Comparison of ENCODE assay signal across 8 cellular contexts in genomic region chr17:39199673-39199985, GRCh38. TPM values are rescaled to one million over a fixed set of nuclear protein-coding genes. Genes with fewer than 3 reads are reported as not detected.
DNase-seq lines count a peak whose midpoint lies in the region; ATAC-seq and TF ChIP-seq lines count a peak whose summit lies in the region.

No MANE protein-coding gene starts in this region.

- peak overlapping the region; percentile 95 for H3K4me3 Mint-ChIP-seq in activated CD4-positive, alpha-beta memory T cell treated with anti-CD3 and anti-CD28 coated beads for 36 hours

- WGBS in smooth muscle cell (ENCODE audit: low lambda C conversion rate): 11% methylated on average over 14 of the region's 14 CpGs

- peak; percentile 2 for ATAC-seq in GM21360 (IDR thresholded peaks at IDR 0.05; ENCODE audit: unreplicated experiment)
- ATAC-seq in left ventricle myocardium superior: peak; percentile 17
- no peak for ATAC-seq in HG03442 (IDR thresholded peaks at IDR 0.05; ENCODE audit: unreplicated experiment)

- H3K27me3 ChIP-seq in ACC112 (ENCODE audit: insufficient read depth, low read length) (no peaks in the 10 kb centered on the region), smooth muscle cell (ENCODE audit: low read depth) (no peaks in the 10 kb centered on the region)

- H3K27ac ChIP-seq in ACC112 (ENCODE audit: low read depth, low read length): peak overlapping the region; percentile 90
- peak overlapping the region; percentile 99 for H3K27ac ChIP-seq in smooth muscle cell (ENCODE audit: low read depth)

- DNase-seq in activated CD4-positive, alpha-beta memory T cell treated with anti-CD3 and anti-CD28 coated beads for 36 hours: no peak
- no peak for DNase-seq in left ventricle myocardium superior
- DNase-seq in smooth muscle cell (lab: John Stamatoyannopoulos, UW; ENCODE audit: unreplicated experiment): no peak
- DNase-seq in middle frontal gyrus (ENCODE audit: extremely low spot score, low spot score): no peak
- DNase-seq in superior temporal gyrus (ENCODE audit: extremely low spot score): no peak

- peaks cover 59% of the 10 kb centered on the region for H3K4me1 Mint-ChIP-seq in activated CD4-positive, alpha-beta memory T cell treated with anti-CD3 and anti-CD28 coated beads for 36 hours (ENCODE audit: low read depth)

- H3K9me3 ChIP-seq in smooth muscle cell (replicated peaks; ENCODE audit: low read depth): no peaks in the 10 kb centered on the region

- TF ChIP-seq CTCF in smooth muscle cell (IDR thresholded peaks at IDR 0.05; ENCODE audit: borderline replicate concordance, insufficient read depth, poor library complexity, severe bottlenecking): no peak

- H3K79me2 ChIP-seq in ACC112 (ENCODE audit: control insufficient read depth, insufficient read depth, low read length, unreplicated experiment) (peaks cover 46% of the 10 kb centered on the region), smooth muscle cell (ENCODE audit: low read depth) (peaks cover 30% of the 10 kb centered on the region)

- peaks cover 27% of the 10 kb centered on the region for H3K36me3 ChIP-seq in ACC112 (ENCODE audit: insufficient read depth, low read length)
- H3K36me3 ChIP-seq in smooth muscle cell (ENCODE audit: low read depth): peaks cover 7% of the 10 kb centered on the region

- H3F3A ChIP-seq in smooth muscle cell (ENCODE audit: low read depth): peaks cover 29% of the 10 kb centered on the region

- peaks cover 40% of the 10 kb centered on the region for H3K36me3 Mint-ChIP-seq in activated CD4-positive, alpha-beta memory T cell treated with anti-CD3 and anti-CD28 coated beads for 36 hours

- peak overlapping the region; percentile 100 for H3K9ac ChIP-seq in smooth muscle cell (ENCODE audit: low read depth)

- peak overlapping the region; percentile 98 for H3K4me2 ChIP-seq in smooth muscle cell

- no peaks in the 10 kb centered on the region for H3K9me3 Mint-ChIP-seq in activated CD4-positive, alpha-beta memory T cell treated with anti-CD3 and anti-CD28 coated beads for 36 hours

- peaks cover 33% of the 10 kb centered on the region for H3K4me1 ChIP-seq in ACC112 (ENCODE audit: control insufficient read depth, insufficient read depth, low read length, unreplicated experiment)
- peaks cover 40% of the 10 kb centered on the region for H3K4me1 ChIP-seq in smooth muscle cell (ENCODE audit: low read depth)

- H3K4me3 ChIP-seq in ACC112 (ENCODE audit: low read depth, low read length): peak overlapping the region; percentile 84
- H3K4me3 ChIP-seq in smooth muscle cell: peak overlapping the region; percentile 91

- CTCF ChIA-PET in activated CD4-positive, alpha-beta memory T cell treated with anti-CD3 and anti-CD28 coated beads for 36 hours (lab: Charles Lee): interaction anchor here (0.6 to 14.9 kb wide), 8 partner anchors 25 to 328 kb away, joined by 3 to 580 read pairs (median 6); no protein-coding TSS in a partner anchor

- H3K27me3 Mint-ChIP-seq in activated CD4-positive, alpha-beta memory T cell treated with anti-CD3 and anti-CD28 coated beads for 36 hours: no peaks in the 10 kb centered on the region

- POLR2A ChIA-PET in activated CD4-positive, alpha-beta memory T cell treated with anti-CD3 and anti-CD28 coated beads for 36 hours (lab: Charles Lee): interaction anchor here (0.5 to 1.9 kb wide), 11 partner anchors 9 to 330 kb away, joined by 3 to 15 read pairs (median 5); partner anchors contain the start of genes CDK12, LASP1 and MED1

- H2AFZ ChIP-seq in ACC112 (ENCODE audit: low read length, unreplicated experiment) (peak overlapping the region; percentile 71), smooth muscle cell (ENCODE audit: low read depth) (peak overlapping the region; percentile 97)

- intact Hi-C loops in activated CD4-positive, alpha-beta memory T cell treated with anti-CD3 and anti-CD28 coated beads for 36 hours (cut with micrococcal nuclease): loop anchor here (5.0 kb wide), 1 partner anchor 47 kb away; the partner anchor contains the start of gene PLXDC1
- intact Hi-C loops in left ventricle myocardium superior (cut with micrococcal nuclease): no loop called here

- H3K27ac Mint-ChIP-seq in activated CD4-positive, alpha-beta memory T cell treated with anti-CD3 and anti-CD28 coated beads for 36 hours: peak overlapping the region; percentile 97

- peaks cover 36% of the 10 kb centered on the region for H4K20me1 ChIP-seq in smooth muscle cell (ENCODE audit: low read depth)

RNA-seq across cellular contexts. Expression of gene RPL19, which starts 0.5 kb away (rescaled TPM):
- total RNA-seq in activated CD4-positive, alpha-beta memory T cell treated with anti-CD3 and anti-CD28 coated beads for 36 hours: 1,000 to 10,000 TPM; 2,624 to 2,689 TPM
- 992 TPM for total RNA-seq in left ventricle myocardium superior
- total RNA-seq in smooth muscle cell: 2,264 and 2,675 TPM in 2 replicates
- polyA plus RNA-seq in smooth muscle cell: 818 and 934 TPM in 2 replicates

RNA-seq across cellular contexts. Expression of gene CACNB1, which starts 2.2 kb away (rescaled TPM):
- 10 to 100 TPM; 13.6 to 14.1 TPM for total RNA-seq in activated CD4-positive, alpha-beta memory T cell treated with anti-CD3 and anti-CD28 coated beads for 36 hours
- total RNA-seq in left ventricle myocardium superior (5.7 TPM), smooth muscle cell (4.3 and 9.2 TPM in 2 replicates)
- 7.1 and 18.8 TPM in 2 replicates for polyA plus RNA-seq in smooth muscle cell

RNA-seq across cellular contexts. Expression of gene STAC2, which starts 26.1 kb away (rescaled TPM):
- total RNA-seq in activated CD4-positive, alpha-beta memory T cell treated with anti-CD3 and anti-CD28 coated beads for 36 hours: not detected
- 0.62 TPM for total RNA-seq in left ventricle myocardium superior
- total RNA-seq in smooth muscle cell: 0.09 and 0.13 TPM in 2 replicates
- polyA plus RNA-seq in smooth muscle cell: 0.32 TPM in 1 of 2 replicates, not detected in the other

RNA-seq across cellular contexts. Expression of gene ARL5C, which starts 33.7 kb away (rescaled TPM):
- total RNA-seq in activated CD4-positive, alpha-beta memory T cell treated with anti-CD3 and anti-CD28 coated beads for 36 hours: not detected
- total RNA-seq in left ventricle myocardium superior: not detected
- total RNA-seq in smooth muscle cell: not detected in 2 replicates
- 0.38 TPM in 1 of 2 replicates, not detected in the other for polyA plus RNA-seq in smooth muscle cell

RNA-seq across cellular contexts. Expression of gene PLXDC1, which starts 48.2 kb away (rescaled TPM):
- total RNA-seq in activated CD4-positive, alpha-beta memory T cell treated with anti-CD3 and anti-CD28 coated beads for 36 hours: 1 to 10 TPM; 1.2 to 2.2 TPM
- total RNA-seq in left ventricle myocardium superior: 15.8 TPM
- total RNA-seq in smooth muscle cell: 11.3 and 17.4 TPM in 2 replicates
- polyA plus RNA-seq in smooth muscle cell: 16.0 and 18.5 TPM in 2 replicates
